19 cellular contexts compared by ENCODE assay signal in genomic region chr14:61033851-61034250, GRCh38. TPM values are rescaled to one million over a fixed set of nuclear protein-coding genes. Genes with fewer than 3 reads are reported as not detected.
DNase-seq lines count a peak whose midpoint lies in the region; TF ChIP-seq lines count a peak whose summit lies in the region.
"Had no signal": no experiment of that assay in that cellular context is flagged by ENCODE, and none has a peak within 500 bp of the region (broad histone marks: within the 10 kb centered on the region; RNA-seq: fewer than 3 reads in every experiment).

No MANE protein-coding gene starts in this region.

- H3K27ac ChIP-seq in OCI-LY1 (ENCODE audit: low read depth, low read length, poor library complexity, severe bottlenecking): peak overlapping the region; percentile 88
- H3K27ac ChIP-seq in epithelial cell of prostate: peak overlapping the region; percentile 40
- H3K27ac ChIP-seq: neural progenitor cell, PC-9, SJSA1, thyroid gland had no signal

- no peaks in the 10 kb centered on the region for H3K27me3 ChIP-seq in OCI-LY1 (ENCODE audit: insufficient read depth, low read length)
- H3K27me3 ChIP-seq: neural progenitor cell, SJSA1, thyroid gland had no signal

- no peaks in the 10 kb centered on the region for H3K9me2 ChIP-seq in OCI-LY1 (ENCODE audit: low read depth, low read length)

- peak overlapping the region; percentile 59 for H3K9ac ChIP-seq in OCI-LY1 (ENCODE audit: low read length)
- H3K9ac ChIP-seq: neural progenitor cell had no signal

- DNase-seq in EL: peak; percentile 2
- no peak for DNase-seq in epithelial cell of prostate (ENCODE audit: low read depth, low spot score)
- peak; percentile 24 for DNase-seq in non-pigmented ciliary epithelial cell (ENCODE audit: low read depth)
- no peak for DNase-seq in activated T-cell treated with anti-CD3 and anti-CD28 coated beads, Interleukin-2, amount 50 U/mL, for 1 hour
- DNase-seq in SKM-1 treated with dmso at 0.1 percent for 144 hours (lab: John Stamatoyannopoulos, UW; ENCODE audit: unreplicated experiment): no peak
- DNase-seq in activated T-cell treated with anti-CD3 and anti-CD28 coated beads for 4 hours: no peak
- no peak for DNase-seq in dermis blood vessel endothelial cell
- DNase-seq: activated CD8-positive, alpha-beta memory T cell treated with anti-CD3 and anti-CD28 coated beads, Interleukin-2, amount 50 U/mL, for 4 hours; activated gamma-delta T cell treated with Interleukin-2 at 50 U/mL for 16 hours; amygdala; foreskin melanocyte; KBM-7; stimulated activated CD4-positive, alpha-beta T cell treated with anti-CD3 and anti-CD28 coated beads, Interleukin-12 subunit alpha, Interleukin-12 subunit beta, amount 100 ng/mL, for 4 hours; T-helper 9 cell had no signal

- H2AFZ ChIP-seq in OCI-LY1 (ENCODE audit: low read length): no peak overlapping the region; the same call in 1 of the 2 replicates
- H2AFZ ChIP-seq: neural progenitor cell, PC-9 had no signal

- no peaks in the 10 kb centered on the region for H3F3A ChIP-seq in OCI-LY1 (ENCODE audit: insufficient read depth, low read length)

- peak overlapping the region; percentile 61 for H3K4me2 ChIP-seq in OCI-LY1 (ENCODE audit: low read length)
- H3K4me2 ChIP-seq: neural progenitor cell, PC-9 had no signal

- no peaks in the 10 kb centered on the region for H4K20me1 ChIP-seq in OCI-LY1 (ENCODE audit: insufficient read depth, low read length)

- no peaks in the 10 kb centered on the region for H3K79me2 ChIP-seq in OCI-LY1 (ENCODE audit: insufficient read depth, low read length)

- peak overlapping the region; percentile 11 for H3K4me3 ChIP-seq in OCI-LY1 (ENCODE audit: low read depth, low read length, poor library complexity, severe bottlenecking)
- H3K4me3 ChIP-seq: neural progenitor cell, PC-9, SJSA1, thyroid gland had no signal

- H3K9me3 ChIP-seq in OCI-LY1 (ENCODE audit: low read length): no peaks in the 10 kb centered on the region
- H3K9me3 ChIP-seq: SJSA1, thyroid gland had no signal

- H3K4me1 ChIP-seq in OCI-LY1 (ENCODE audit: insufficient read depth, low read length, severe bottlenecking): peaks cover 82% of the 10 kb centered on the region
- H3K4me1 ChIP-seq: neural progenitor cell, SJSA1 had no signal

- TF ChIP-seq CTCF in OCI-LY1 (IDR thresholded peaks at IDR 0.05; ENCODE audit: low read length): no peak

- H3K36me3 ChIP-seq in OCI-LY1 (ENCODE audit: insufficient read depth, low read length): no peaks in the 10 kb centered on the region
- H3K36me3 ChIP-seq: neural progenitor cell, SJSA1, thyroid gland had no signal

RNA-seq across cellular contexts. Expression of gene SLC38A6, which starts 52.8 kb away (rescaled TPM):
- total RNA-seq in dermis blood vessel endothelial cell: 17.8 and 21.4 TPM in 2 replicates

RNA-seq across cellular contexts. Expression of gene TRMT5, which starts 53.0 kb away (rescaled TPM):
- total RNA-seq in dermis blood vessel endothelial cell: 10.7 and 13.1 TPM in 2 replicates

Comparison
In these comparisons a context has a peak if more than half of its experiments do, and no peak if none do; other contexts are left out.
1. DNase-seq: peak in EL (single experiment) and non-pigmented ciliary epithelial cell (single experiment); none in epithelial cell of prostate (single experiment), activated T-cell treated with anti-CD3 and anti-CD28 coated beads, Interleukin-2, amount 50 U/mL, for 1 hour (single experiment), SKM-1 treated with dmso at 0.1 percent for 144 hours (single experiment), activated T-cell treated with anti-CD3 and anti-CD28 coated beads for 4 hours (single experiment) and dermis blood vessel endothelial cell (single experiment).